Comparison of ENCODE assay signal across 25 cellular contexts in the genomic region with DNA sequence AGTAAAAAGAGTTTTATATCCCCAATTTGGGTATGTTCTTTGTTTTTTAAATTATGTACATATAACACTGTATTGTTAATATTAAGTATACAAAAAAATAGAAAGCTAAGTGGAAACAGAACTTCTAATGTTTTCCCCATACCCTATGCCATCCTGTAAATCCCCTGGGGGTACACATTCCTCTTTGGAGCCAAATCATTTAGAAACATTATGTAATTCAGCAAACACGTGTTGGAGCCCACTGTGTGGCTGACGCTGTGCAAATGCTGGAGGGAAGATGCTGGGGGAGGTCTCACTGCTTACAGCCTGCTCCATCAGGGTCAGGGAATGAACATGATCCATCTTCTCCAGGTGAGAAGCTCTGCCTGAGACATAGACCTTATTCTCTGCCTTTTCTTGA. TPM values are rescaled to one million over a fixed set of nuclear protein-coding genes. Genes with fewer than 3 reads are reported as not detected.
DNase-seq lines count a peak whose midpoint lies in the region; ATAC-seq and TF ChIP-seq lines count a peak whose summit lies in the region.
"Had no signal": no experiment of that assay in that cellular context is flagged by ENCODE, and none has a peak within 500 bp of the region (broad histone marks: within the 10 kb centered on the region; RNA-seq: fewer than 3 reads in every experiment).

No MANE protein-coding gene starts in this region.

- peak overlapping the region; percentile 31 for H3K27ac Mint-ChIP-seq in osteocyte (ENCODE audit: unreplicated experiment)

- no peak overlapping the region for H3K4me3 Mint-ChIP-seq in osteocyte (ENCODE audit: unreplicated experiment)
- H3K4me3 Mint-ChIP-seq: effector memory CD8-positive, alpha-beta T cell had no signal

- H3K9me3 ChIP-seq in ascending aorta = no peaks in the 10 kb centered on the region
- H3K9me3 ChIP-seq: BE2C, esophagus squamous epithelium, SJCRH30, upper lobe of left lung had no signal

- DNase-seq in NCI-H2171 treated with DMSO at 0.1 percent for 48 hours (lab: John Stamatoyannopoulos, UW) (peak; percentile 4), NCI-H2171 (lab: John Stamatoyannopoulos, UW) (no peak), EH (ENCODE audit: low read depth) (peak; percentile 30), ascending aorta (ENCODE audit: low spot score in 2 of 2) (no peak), osteocyte (ENCODE audit: extremely low spot score, unreplicated experiment) (no peak), kidney tubule cell (ENCODE audit: low spot score) (no peak), NCI-H1105 treated with DMSO at 0.1 percent for 48 hours (lab: John Stamatoyannopoulos, UW) (no peak)
- DNase-seq: amniotic stem cell; BE2C; effector memory CD8-positive, alpha-beta T cell; esophagus squamous epithelium; glutamatergic neuron; left ventricle myocardium superior; NCI-H146; NCI-H774; occipital lobe; right cardiac atrium; SJCRH30; stimulated activated CD4-positive, alpha-beta T cell treated with anti-CD3 and anti-CD28 coated beads, Interleukin-15, amount 100 ng/mL, for 24 hours; T-helper 9 cell had no signal

- intact Hi-C loops in ascending aorta (cut with DNase I) = loop anchor here (2.0 kb wide), 1 partner anchor 20 kb away; no protein-coding TSS in a partner anchor

- peaks cover 3 to 31% of the 10 kb centered on the region in 2 donors for H3K4me1 ChIP-seq in ascending aorta
- H3K4me1 ChIP-seq: BE2C, SJCRH30 had no signal

- H3K27me3 Mint-ChIP-seq in osteocyte (ENCODE audit: unreplicated experiment) = no peaks in the 10 kb centered on the region
- H3K27me3 Mint-ChIP-seq: central memory CD8-positive, alpha-beta T cell; effector memory CD8-positive, alpha-beta T cell had no signal

- H3K27me3 ChIP-seq in ascending aorta = no peaks in the 10 kb centered on the region
- H3K27me3 ChIP-seq: BE2C, esophagus squamous epithelium, SJCRH30, upper lobe of left lung had no signal

- H3K27ac ChIP-seq in ascending aorta = peak overlapping the region; percentile 56 to 59
- H3K27ac ChIP-seq: 22Rv1, HL-60, SJCRH30 had no signal

- no peak for ATAC-seq in HG03439 (IDR thresholded peaks at IDR 0.05; ENCODE audit: unreplicated experiment)
- ATAC-seq: effector memory CD8-positive, alpha-beta T cell had no signal

- H3K36me3 Mint-ChIP-seq in osteocyte (ENCODE audit: unreplicated experiment) = peaks cover 3% of the 10 kb centered on the region

- TF ChIP-seq CTCF in ascending aorta (IDR thresholded peaks at IDR 0.05) = no peak
- no peak for TF ChIP-seq CTCF in osteocyte (IDR thresholded peaks at IDR 0.05)

- no peaks in the 10 kb centered on the region for H3K9me3 Mint-ChIP-seq in osteocyte (ENCODE audit: unreplicated experiment)
- H3K9me3 Mint-ChIP-seq: central memory CD8-positive, alpha-beta T cell; effector memory CD8-positive, alpha-beta T cell had no signal

- H3K36me3 ChIP-seq in ascending aorta = no peaks in the 10 kb centered on the region
- H3K36me3 ChIP-seq: BE2C, esophagus squamous epithelium, SJCRH30, upper lobe of left lung had no signal

- peaks cover 26% of the 10 kb centered on the region for H3K4me1 Mint-ChIP-seq in osteocyte (ENCODE audit: unreplicated experiment)

- no peak overlapping the region for H3K4me3 ChIP-seq in ascending aorta
- H3K4me3 ChIP-seq: esophagus squamous epithelium, SJCRH30, upper lobe of left lung had no signal

RNA-seq across cellular contexts. Expression of gene CRTC3, which starts 52.8 kb away (rescaled TPM):
- total RNA-seq in ascending aorta (35.5 TPM), osteocyte (45.6 and 48.6 TPM in 2 replicates)

Comparison
In these comparisons a context has a peak if more than half of its experiments do, and no peak if none do; other contexts are left out.
1. DNase-seq: peak in NCI-H2171 treated with DMSO at 0.1 percent for 48 hours (single experiment) and EH (single experiment); none in NCI-H2171 (single experiment), ascending aorta (0 of 2), osteocyte (single experiment), kidney tubule cell (single experiment) and NCI-H1105 treated with DMSO at 0.1 percent for 48 hours (single experiment).